ENCODE assay signal across 8 cellular contexts in genomic region chr17:77666881-77667395, GRCh38.
DNase-seq lines count a peak whose midpoint lies in the region; ATAC-seq lines count a peak whose summit lies in the region.

No MANE protein-coding gene starts in this region.

- ATAC-seq in GM21423 (IDR thresholded peaks at IDR 0.05; ENCODE audit: unreplicated experiment) = peak; percentile 68
- ATAC-seq in activated CD4-positive, CD25-positive, alpha-beta regulatory T cell treated with anti-CD3 and anti-CD28 coated beads, Interleukin-2, amount 50 U/mL, for 24 hours = peak; percentile 77 to 80
- peak; percentile 88 for ATAC-seq in activated naive CD8-positive, alpha-beta T cell treated with anti-CD3 and anti-CD28 coated beads, Interleukin-2, amount 50 U/mL, for 24 hours
- ATAC-seq in GM21390 (IDR thresholded peaks at IDR 0.05; ENCODE audit: unreplicated experiment) = no peak
- no peak for ATAC-seq in GM21515 (IDR thresholded peaks at IDR 0.05; ENCODE audit: unreplicated experiment)

- H3K9me3 Mint-ChIP-seq in activated naive CD8-positive, alpha-beta T cell treated with anti-CD3 and anti-CD28 coated beads, Interleukin-2, amount 50 U/mL, for 24 hours = peaks cover 17% of the 10 kb centered on the region

- H3K27ac Mint-ChIP-seq in activated naive CD8-positive, alpha-beta T cell treated with anti-CD3 and anti-CD28 coated beads, Interleukin-2, amount 50 U/mL, for 24 hours = peak overlapping the region; percentile 92

- H3K27me3 Mint-ChIP-seq in activated naive CD8-positive, alpha-beta T cell treated with anti-CD3 and anti-CD28 coated beads, Interleukin-2, amount 50 U/mL, for 24 hours = no peaks in the 10 kb centered on the region

- peak; percentile 67 for DNase-seq in activated naive CD8-positive, alpha-beta T cell treated with anti-CD3 and anti-CD28 coated beads, Interleukin-2, amount 50 U/mL, for 24 hours
- peak; percentile 37 to 44 for DNase-seq in stimulated activated CD8-positive, alpha-beta memory T cell treated with anti-CD3 and anti-CD28 coated beads, Interleukin-2, amount 100 ng/mL, for 48 hours (ENCODE audit: low read depth in 2 of 2)
- DNase-seq in T1000 (lab: John Stamatoyannopoulos, UW) (no peak), NCI-H69 (lab: John Stamatoyannopoulos, UW) (no peak)

- peaks cover 37% of the 10 kb centered on the region for H3K4me1 Mint-ChIP-seq in activated naive CD8-positive, alpha-beta T cell treated with anti-CD3 and anti-CD28 coated beads, Interleukin-2, amount 50 U/mL, for 24 hours

- H3K4me3 Mint-ChIP-seq in activated naive CD8-positive, alpha-beta T cell treated with anti-CD3 and anti-CD28 coated beads, Interleukin-2, amount 50 U/mL, for 24 hours = peak overlapping the region; percentile 82

- peaks cover 21% of the 10 kb centered on the region for H3K36me3 Mint-ChIP-seq in activated naive CD8-positive, alpha-beta T cell treated with anti-CD3 and anti-CD28 coated beads, Interleukin-2, amount 50 U/mL, for 24 hours (ENCODE audit: low read depth)

Comparison
In these comparisons a context has a peak if more than half of its experiments do, and no peak if none do; other contexts are left out.
1. ATAC-seq: peak in GM21423 (single experiment), activated CD4-positive, CD25-positive, alpha-beta regulatory T cell treated with anti-CD3 and anti-CD28 coated beads, Interleukin-2, amount 50 U/mL, for 24 hours (2 of 2) and activated naive CD8-positive, alpha-beta T cell treated with anti-CD3 and anti-CD28 coated beads, Interleukin-2, amount 50 U/mL, for 24 hours (single experiment); none in GM21390 (single experiment) and GM21515 (single experiment).
2. DNase-seq: peak in activated naive CD8-positive, alpha-beta T cell treated with anti-CD3 and anti-CD28 coated beads, Interleukin-2, amount 50 U/mL, for 24 hours (single experiment) and stimulated activated CD8-positive, alpha-beta memory T cell treated with anti-CD3 and anti-CD28 coated beads, Interleukin-2, amount 100 ng/mL, for 48 hours (2 of 2); none in T1000 (single experiment) and NCI-H69 (single experiment).